ENCODE assay signal across 1 cellular context in the genomic region with DNA sequence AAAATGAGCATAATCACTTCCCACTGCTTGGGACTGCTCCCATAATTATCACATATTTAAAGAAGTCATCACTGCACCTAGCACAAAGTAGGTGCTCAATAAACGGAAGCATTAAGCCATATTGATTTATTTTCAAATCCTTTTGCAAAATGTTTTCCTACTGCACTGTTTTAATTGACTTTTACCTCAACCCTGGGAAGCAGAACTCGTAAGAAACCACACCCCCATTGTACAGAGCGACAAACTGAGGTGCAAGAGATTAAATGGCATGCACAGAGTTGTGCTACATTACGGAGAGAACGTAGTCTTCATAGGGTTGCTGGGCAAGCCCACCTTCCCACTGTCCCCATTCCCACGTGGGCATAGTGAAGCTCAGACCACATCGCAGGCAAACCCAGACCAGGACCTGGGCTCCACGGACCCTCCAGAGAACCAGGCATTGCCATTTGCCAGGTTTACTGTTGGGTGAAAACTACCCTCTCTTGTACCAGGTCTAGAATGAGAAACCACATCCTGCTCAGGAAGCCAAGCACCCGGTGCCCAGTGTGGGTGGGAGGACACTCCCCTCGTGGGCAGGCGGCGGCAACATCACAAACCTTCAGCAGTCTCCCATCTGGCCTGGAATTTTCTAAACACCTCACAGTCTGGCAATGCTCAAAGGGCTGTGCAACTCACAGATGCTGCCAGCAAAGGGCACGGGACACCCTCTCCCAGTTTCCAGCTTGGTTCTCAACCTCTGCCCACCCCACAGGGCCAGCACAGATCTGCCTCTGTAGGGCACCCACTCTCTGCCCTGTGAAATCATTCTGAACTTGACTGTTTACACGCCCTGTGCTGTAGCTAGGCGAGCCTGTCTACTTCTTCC.
TF ChIP-seq lines count a peak whose summit lies in the region.

No MANE protein-coding gene starts in this region.

TF ChIP-seq in HepG2, 621 proteins besides CTCF, POLR2A, EP300 and RAD21 (continued from another document):
- no peak for TF ChIP-seq DZIP1 (CRISPR knock-in tag; IDR thresholded peaks at IDR 0.05)
- TF ChIP-seq ZFP82 (CRISPR knock-in tag; IDR thresholded peaks at IDR 0.05; ENCODE audit: borderline replicate concordance) = no peak
- TF ChIP-seq ZNF678 (CRISPR knock-in tag; IDR thresholded peaks at IDR 0.05) = no peak
- TF ChIP-seq HNRNPL (IDR thresholded peaks at IDR 0.05; ENCODE audit: low read depth, low read length) = peak; percentile 76; the same call in 1 of the 2 replicates
- no peak for TF ChIP-seq CBX1 (IDR thresholded peaks at IDR 0.05; ENCODE audit: low read depth)
- TF ChIP-seq ZNF879 (CRISPR knock-in tag; IDR thresholded peaks at IDR 0.05) = no peak
- no peak for TF ChIP-seq USF2 (IDR thresholded peaks at IDR 0.05; ENCODE audit: low read depth, low read length)
- no peak for TF ChIP-seq USF2 (CRISPR knock-in tag; IDR thresholded peaks at IDR 0.05; ENCODE audit: borderline replicate concordance)
- no peak for TF ChIP-seq MATR3 (CRISPR knock-in tag; IDR thresholded peaks at IDR 0.05)
- TF ChIP-seq MIER2 (CRISPR knock-in tag; IDR thresholded peaks at IDR 0.05) = no peak
- TF ChIP-seq ZNF30 (CRISPR knock-in tag; IDR thresholded peaks at IDR 0.05) = 0 out of 2 replicates have a peak, but pooled peaks have one; percentile 35
- TF ChIP-seq CHD4 (IDR thresholded peaks at IDR 0.05; ENCODE audit: borderline replicate concordance, low read length) = peak; percentile 95; the same call in 1 of the 2 replicates
- TF ChIP-seq PHF21A (CRISPR knock-in tag; IDR thresholded peaks at IDR 0.05) = no peak
- no peak for TF ChIP-seq ZNF446 (CRISPR knock-in tag; IDR thresholded peaks at IDR 0.05)
- TF ChIP-seq, protein P1, sequence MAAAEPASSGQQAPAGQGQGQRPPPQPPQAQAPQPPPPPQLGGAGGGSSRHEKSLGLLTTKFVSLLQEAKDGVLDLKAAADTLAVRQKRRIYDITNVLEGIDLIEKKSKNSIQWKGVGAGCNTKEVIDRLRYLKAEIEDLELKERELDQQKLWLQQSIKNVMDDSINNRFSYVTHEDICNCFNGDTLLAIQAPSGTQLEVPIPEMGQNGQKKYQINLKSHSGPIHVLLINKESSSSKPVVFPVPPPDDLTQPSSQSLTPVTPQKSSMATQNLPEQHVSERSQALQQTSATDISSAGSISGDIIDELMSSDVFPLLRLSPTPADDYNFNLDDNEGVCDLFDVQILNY (CRISPR knock-in tag; conservative IDR thresholded peaks at IDR 0.05) = no peak
- TF ChIP-seq, protein P2, sequence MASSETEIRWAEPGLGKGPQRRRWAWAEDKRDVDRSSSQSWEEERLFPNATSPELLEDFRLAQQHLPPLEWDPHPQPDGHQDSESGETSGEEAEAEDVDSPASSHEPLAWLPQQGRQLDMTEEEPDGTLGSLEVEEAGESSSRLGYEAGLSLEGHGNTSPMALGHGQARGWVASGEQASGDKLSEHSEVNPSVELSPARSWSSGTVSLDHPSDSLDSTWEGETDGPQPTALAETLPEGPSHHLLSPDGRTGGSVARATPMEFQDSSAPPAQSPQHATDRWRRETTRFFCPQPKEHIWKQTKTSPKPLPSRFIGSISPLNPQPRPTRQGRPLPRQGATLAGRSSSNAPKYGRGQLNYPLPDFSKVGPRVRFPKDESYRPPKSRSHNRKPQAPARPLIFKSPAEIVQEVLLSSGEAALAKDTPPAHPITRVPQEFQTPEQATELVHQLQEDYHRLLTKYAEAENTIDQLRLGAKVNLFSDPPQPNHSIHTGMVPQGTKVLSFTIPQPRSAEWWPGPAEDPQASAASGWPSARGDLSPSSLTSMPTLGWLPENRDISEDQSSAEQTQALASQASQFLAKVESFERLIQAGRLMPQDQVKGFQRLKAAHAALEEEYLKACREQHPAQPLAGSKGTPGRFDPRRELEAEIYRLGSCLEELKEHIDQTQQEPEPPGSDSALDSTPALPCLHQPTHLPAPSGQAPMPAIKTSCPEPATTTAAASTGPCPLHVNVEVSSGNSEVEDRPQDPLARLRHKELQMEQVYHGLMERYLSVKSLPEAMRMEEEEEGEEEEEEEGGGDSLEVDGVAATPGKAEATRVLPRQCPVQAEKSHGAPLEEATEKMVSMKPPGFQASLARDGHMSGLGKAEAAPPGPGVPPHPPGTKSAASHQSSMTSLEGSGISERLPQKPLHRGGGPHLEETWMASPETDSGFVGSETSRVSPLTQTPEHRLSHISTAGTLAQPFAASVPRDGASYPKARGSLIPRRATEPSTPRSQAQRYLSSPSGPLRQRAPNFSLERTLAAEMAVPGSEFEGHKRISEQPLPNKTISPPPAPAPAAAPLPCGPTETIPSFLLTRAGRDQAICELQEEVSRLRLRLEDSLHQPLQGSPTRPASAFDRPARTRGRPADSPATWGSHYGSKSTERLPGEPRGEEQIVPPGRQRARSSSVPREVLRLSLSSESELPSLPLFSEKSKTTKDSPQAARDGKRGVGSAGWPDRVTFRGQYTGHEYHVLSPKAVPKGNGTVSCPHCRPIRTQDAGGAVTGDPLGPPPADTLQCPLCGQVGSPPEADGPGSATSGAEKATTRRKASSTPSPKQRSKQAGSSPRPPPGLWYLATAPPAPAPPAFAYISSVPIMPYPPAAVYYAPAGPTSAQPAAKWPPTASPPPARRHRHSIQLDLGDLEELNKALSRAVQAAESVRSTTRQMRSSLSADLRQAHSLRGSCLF (CRISPR knock-in tag; IDR thresholded peaks at IDR 0.05; ENCODE audit: borderline replicate concordance) = no peak
- no peak for TF ChIP-seq FLYWCH1 (CRISPR knock-in tag; IDR thresholded peaks at IDR 0.05)
- TF ChIP-seq AGO2 (optimal IDR thresholded peaks at IDR 0.05; ENCODE audit: low read depth, low read length) = no peak
- TF ChIP-seq ZNF543 (CRISPR knock-in tag; IDR thresholded peaks at IDR 0.05) = no peak
- TF ChIP-seq WIZ (CRISPR knock-in tag; IDR thresholded peaks at IDR 0.05) = no peak
- TF ChIP-seq ZMYM3 (CRISPR knock-in tag; IDR thresholded peaks at IDR 0.05) = peak; percentile 90
- no peak for TF ChIP-seq ZC3H13 (CRISPR knock-in tag; IDR thresholded peaks at IDR 0.05)
- TF ChIP-seq ADNP (CRISPR knock-in tag; IDR thresholded peaks at IDR 0.05) = no peak
- no peak for TF ChIP-seq ZNF83 (CRISPR knock-in tag; IDR thresholded peaks at IDR 0.05; ENCODE audit: borderline replicate concordance)
- no peak for TF ChIP-seq RELA (CRISPR knock-in tag; IDR thresholded peaks at IDR 0.05)
- no peak for TF ChIP-seq CREM (IDR thresholded peaks at IDR 0.05)
- no peak for TF ChIP-seq CREM (CRISPR knock-in tag; IDR thresholded peaks at IDR 0.05)
- no peak for TF ChIP-seq ZNF253 (CRISPR knock-in tag; IDR thresholded peaks at IDR 0.05; ENCODE audit: borderline replicate concordance)
